In genomic region chr3:194083253-194084224, GRCh38 we compare ENCODE assay signal across 10 cellular contexts. TPM values are rescaled to one million over a fixed set of nuclear protein-coding genes. Genes with fewer than 3 reads are reported as not detected.
DNase-seq lines count a peak whose midpoint lies in the region; ATAC-seq and TF ChIP-seq lines count a peak whose summit lies in the region.
"Had no signal": no experiment of that assay in that cellular context is flagged by ENCODE, and none has a peak within 500 bp of the region (broad histone marks: within the 10 kb centered on the region; RNA-seq: fewer than 3 reads in every experiment).

No MANE protein-coding gene starts in this region.

- peaks cover 10 to 32% of the 10 kb centered on the region in 2 donors for H3K27me3 Mint-ChIP-seq in stimulated activated naive B cell treated with anti-CD40 and anti-IgM and Interleukin-4, amounts not matched to agents 10 μg/mL and 1 μg/mL and 100 μg/mL, for 72 hours

- POLR2A ChIA-PET in OCI-LY7 (lab: Charles Lee), result interaction anchor here (0.5 to 6.4 kb wide), 20 partner anchors 7 to 263 kb away, joined by 3 to 141 read pairs (median 4); no protein-coding TSS in a partner anchor

- H3K4me3 ChIP-seq in right atrium auricular region (no peak overlapping the region), OCI-LY7 (ENCODE audit: low read depth, low read length, poor library complexity, severe bottlenecking) (peak overlapping the region; percentile 0)

- no peaks in the 10 kb centered on the region for H3K79me2 ChIP-seq in OCI-LY7 (ENCODE audit: insufficient read depth, low read depth, low read length)

- intact Hi-C loops in Right ventricle myocardium superior (cut with DNase I) (no loop called here), OCI-LY7 (cut with micrococcal nuclease; ENCODE audit: unreplicated experiment) (loop anchor here (1.0 kb wide), 1 partner anchor 48 kb away; no protein-coding TSS in a partner anchor), posterior vena cava (cut with DNase I) (no loop called here)

- peak overlapping the region; percentile 76; the same call in 1 of the 2 replicates for H2AFZ ChIP-seq in OCI-LY7 (ENCODE audit: low read length)

- TF ChIP-seq CTCF in right atrium auricular region (IDR thresholded peaks at IDR 0.05) (no peak), OCI-LY7 (conservative IDR thresholded peaks at IDR 0.05; ENCODE audit: low read length) (no peak)

- no peaks in the 10 kb centered on the region for H3K9me3 ChIP-seq in right atrium auricular region
- no peaks in the 10 kb centered on the region for H3K9me3 ChIP-seq in OCI-LY7 (ENCODE audit: low read length)

- no peak overlapping the region for H3K4me3 Mint-ChIP-seq in stimulated activated naive B cell treated with anti-CD40 and anti-IgM and Interleukin-4, amounts not matched to agents 10 μg/mL and 1 μg/mL and 100 μg/mL, for 72 hours

- H3K4me1 Mint-ChIP-seq in stimulated activated naive B cell treated with anti-CD40 and anti-IgM and Interleukin-4, amounts not matched to agents 10 μg/mL and 1 μg/mL and 100 μg/mL, for 72 hours, result peaks cover 23 to 34% of the 10 kb centered on the region in 2 donors

- H3K27me3 ChIP-seq in right atrium auricular region, result no peaks in the 10 kb centered on the region

- DNase-seq in Right ventricle myocardium superior (no peak), right atrium auricular region (ENCODE audit: low spot score) (no peak), OCI-LY7 (ENCODE audit: low spot score) (peak; percentile 72), posterior vena cava (ENCODE audit: low spot score) (no peak), hippocampal formation (lab: John Stamatoyannopoulos, UW) (no peak)
- no peak for DNase-seq in stimulated activated naive B cell treated with anti-CD40 and anti-IgM and Interleukin-4, amounts not matched to agents 10 μg/mL and 1 μg/mL and 100 μg/mL, for 72 hours
- DNase-seq: amniotic stem cell; stimulated activated CD4-positive, alpha-beta T cell treated with anti-CD3 and anti-CD28 coated beads, Interleukin-15, amount 100 ng/mL, for 24 hours had no signal

- peak; percentile 15 for ATAC-seq in Right ventricle myocardium superior (ENCODE audit: poor library complexity)
- ATAC-seq in HG02884 (IDR thresholded peaks at IDR 0.05; ENCODE audit: unreplicated experiment), result peak; percentile 24
- peak; percentile 10 to 19 for ATAC-seq in stimulated activated naive B cell treated with anti-CD40 and anti-IgM and Interleukin-4, amounts not matched to agents 10 μg/mL and 1 μg/mL and 100 μg/mL, for 72 hours (replicated peaks)
- ATAC-seq in SK-N-SH treated with all-trans-retinoic acid at 6 μM for 48 hours, result no peak

- CTCF ChIA-PET in OCI-LY7 (lab: Charles Lee; ENCODE audit: unreplicated experiment), result interaction anchor here (0.7 to 2.9 kb wide), 6 partner anchors 9 to 54 kb away, joined by 3 to 16 read pairs (median 7); no protein-coding TSS in a partner anchor

- H3K27ac ChIP-seq in right atrium auricular region, result no peak overlapping the region
- H3K27ac ChIP-seq in OCI-LY7 (ENCODE audit: low read depth, low read length, poor library complexity, severe bottlenecking), result peak overlapping the region; percentile 33

- no peaks in the 10 kb centered on the region for H3K9me3 Mint-ChIP-seq in stimulated activated naive B cell treated with anti-CD40 and anti-IgM and Interleukin-4, amounts not matched to agents 10 μg/mL and 1 μg/mL and 100 μg/mL, for 72 hours

- BruUV-seq in OCI-LY7 (replicated peaks; lab: Mats Ljungman, UMichigan), result no TSS peak

- peak overlapping the region; percentile 54 for H3K4me2 ChIP-seq in OCI-LY7 (ENCODE audit: low read length)

- peaks cover 0 to 17% of the 10 kb centered on the region in 2 donors for H3K4me1 ChIP-seq in right atrium auricular region
- peaks cover 52% of the 10 kb centered on the region for H3K4me1 ChIP-seq in OCI-LY7 (ENCODE audit: insufficient read depth, low read length, poor library complexity, severe bottlenecking)

- no peaks in the 10 kb centered on the region for H4K20me1 ChIP-seq in OCI-LY7 (ENCODE audit: insufficient read depth, low read length)

- no peaks in the 10 kb centered on the region for H3K36me3 Mint-ChIP-seq in stimulated activated naive B cell treated with anti-CD40 and anti-IgM and Interleukin-4, amounts not matched to agents 10 μg/mL and 1 μg/mL and 100 μg/mL, for 72 hours

- no peak overlapping the region for H3K27ac Mint-ChIP-seq in stimulated activated naive B cell treated with anti-CD40 and anti-IgM and Interleukin-4, amounts not matched to agents 10 μg/mL and 1 μg/mL and 100 μg/mL, for 72 hours

- H3K36me3 ChIP-seq in right atrium auricular region, result no peaks in the 10 kb centered on the region
- no peaks in the 10 kb centered on the region for H3K36me3 ChIP-seq in OCI-LY7 (ENCODE audit: insufficient read depth, low read length)

- H3K9me2 ChIP-seq in OCI-LY7 (ENCODE audit: insufficient read depth, low read length), result no peaks in the 10 kb centered on the region

TF ChIP-seq in SK-N-SH treated with all-trans-retinoic acid at 6 μM for 48 hours, 23 proteins besides CTCF, POLR2A, EP300 and RAD21 (continues in another document):
- TF ChIP-seq POU6F1 (CRISPR knock-in tag; IDR thresholded peaks at IDR 0.05; ENCODE audit: borderline replicate concordance, low read depth) (no peak), BACH2 (CRISPR knock-in tag; IDR thresholded peaks at IDR 0.05; ENCODE audit: borderline replicate concordance) (no peak), RARB (CRISPR knock-in tag; IDR thresholded peaks at IDR 0.05) (no peak), ZNF70 (CRISPR knock-in tag; IDR thresholded peaks at IDR 0.05) (no peak), ZNF565 (CRISPR knock-in tag; conservative IDR thresholded peaks at IDR 0.05; ENCODE audit: low read depth) (no peak), ZFP30 (CRISPR knock-in tag; IDR thresholded peaks at IDR 0.05) (no peak), TSHZ2 (CRISPR knock-in tag; IDR thresholded peaks at IDR 0.05) (no peak), PPARA (CRISPR knock-in tag; IDR thresholded peaks at IDR 0.05; ENCODE audit: borderline replicate concordance) (no peak), GLIS3 (CRISPR knock-in tag; IDR thresholded peaks at IDR 0.05) (no peak), OSR1 (CRISPR knock-in tag; IDR thresholded peaks at IDR 0.05) (no peak), TOX (CRISPR knock-in tag; IDR thresholded peaks at IDR 0.05; ENCODE audit: borderline replicate concordance) (no peak), ISL1 (CRISPR knock-in tag; IDR thresholded peaks at IDR 0.05) (no peak), CREB5 (CRISPR knock-in tag; IDR thresholded peaks at IDR 0.05; ENCODE audit: low read depth) (no peak), ARNTL (CRISPR knock-in tag; IDR thresholded peaks at IDR 0.05; ENCODE audit: borderline replicate concordance, low read depth) (no peak), TCF4 (CRISPR knock-in tag; IDR thresholded peaks at IDR 0.05; ENCODE audit: borderline replicate concordance) (no peak), ZC3H10 (CRISPR knock-in tag; IDR thresholded peaks at IDR 0.05) (no peak)

RNA-seq across cellular contexts. Expression of gene HES1, which starts 52.4 kb away (rescaled TPM):
- total RNA-seq in Right ventricle myocardium superior (11.1 TPM), right atrium auricular region (10 to 100 TPM; 32.1 to 43.6 TPM), OCI-LY7 (2022) (3.0 and 3.4 TPM in 2 replicates), posterior vena cava (10 to 100 TPM; 19.5 to 29.2 TPM)
- total RNA-seq in OCI-LY7 (2014; rRNA removed; shearing (Covaris generic)), result 0.72 and 1.1 TPM in 2 replicates
